Comparison of ENCODE assay signal across 8 cellular contexts in genomic region chr18:48408727-48409590, GRCh38. TPM values are rescaled to one million over a fixed set of nuclear protein-coding genes. Genes with fewer than 3 reads are reported as not detected.
DNase-seq lines count a peak whose midpoint lies in the region; ATAC-seq and TF ChIP-seq lines count a peak whose summit lies in the region.

ZBTB7C (minus strand) TSS chr18:48409383.

- H3K27me3 ChIP-seq in SU-DHL-6 (ENCODE audit: low read length) (no peaks in the 10 kb centered on the region), endodermal cell (ENCODE audit: control insufficient read depth, insufficient read depth, low read length, poor library complexity, severe bottlenecking) (peaks cover 62% of the 10 kb centered on the region), tibial nerve (peaks cover 0 to 28% of the 10 kb centered on the region in 2 donors)

- TF ChIP-seq EP300 in tibial nerve (IDR thresholded peaks at IDR 0.05), result no peak

- H2AFZ ChIP-seq in SU-DHL-6 (ENCODE audit: low read depth, low read length, severe bottlenecking), result no peak within 1 kb of the TSS

- peaks cover 68% of the 10 kb centered on the region for H3K27me3 Mint-ChIP-seq in endodermal cell (ENCODE audit: insufficient read depth)

- H3K4me3 ChIP-seq in SU-DHL-6 (ENCODE audit: insufficient read depth, low read length, poor library complexity, severe bottlenecking), result peak within 1 kb of the TSS; percentile 32
- H3K4me3 ChIP-seq in endodermal cell (ENCODE audit: low read length), result peak within 1 kb of the TSS; percentile 81
- H3K4me3 ChIP-seq in mesodermal cell (ENCODE audit: extremely low read depth, insufficient read depth, low read length, poor library complexity, severe bottlenecking), result peak within 1 kb of the TSS; percentile 58
- peak within 1 kb of the TSS; percentile 55 to 93 (median 78) for H3K4me3 ChIP-seq in tibial nerve

- DNase-seq in EL (peak; percentile 22), endodermal cell (peak; percentile 81), tibial nerve (ENCODE audit: low spot score in 2 of 2) (no peak), SKM-1 (lab: John Stamatoyannopoulos, UW; ENCODE audit: unreplicated experiment) (no peak)

- WGBS in endodermal cell (ENCODE audit: insufficient coverage in 1 of 2, insufficient read length in 1 of 2), 2 experiments, result 0% methylated on average over 5 to 130 of the region's 136 CpGs
- WGBS in mesodermal cell (ENCODE audit: insufficient coverage in 2 of 2), 2 experiments, result 0% methylated on average over 79 to 107 of the region's 136 CpGs
- 0 to 1% methylated on average over 45 to 48 of the region's 136 CpGs for WGBS in tibial nerve, 2 donors

- ATAC-seq in HG03045 (IDR thresholded peaks at IDR 0.05; ENCODE audit: unreplicated experiment), result peak; percentile 23
- ATAC-seq in HG02840 (IDR thresholded peaks at IDR 0.05; ENCODE audit: low FRiP score, unreplicated experiment), result no peak

- no peak within 1 kb of the TSS for H3K9ac ChIP-seq in SU-DHL-6 (ENCODE audit: low read length)
- H3K9ac ChIP-seq in endodermal cell (ENCODE audit: extremely low read depth, low read length, poor library complexity, severe bottlenecking), result no peak within 1 kb of the TSS

- TF ChIP-seq POLR2A in tibial nerve (IDR thresholded peaks at IDR 0.05), result no peak

- H3K4me1 Mint-ChIP-seq in endodermal cell, result peaks cover 13% of the 10 kb centered on the region

- no peaks in the 10 kb centered on the region for H3K9me3 Mint-ChIP-seq in endodermal cell

- H3F3A ChIP-seq in SU-DHL-6 (ENCODE audit: insufficient read depth), result no peaks in the 10 kb centered on the region

- no peaks in the 10 kb centered on the region for H3K79me2 ChIP-seq in SU-DHL-6 (ENCODE audit: insufficient read depth, low read length)

- no peaks in the 10 kb centered on the region for H4K20me1 ChIP-seq in SU-DHL-6 (ENCODE audit: low read depth, low read length)

- H3K9me3 ChIP-seq in SU-DHL-6 (ENCODE audit: insufficient read depth, low read length) (no peaks in the 10 kb centered on the region), endodermal cell (ENCODE audit: control insufficient read depth, low read length) (no peaks in the 10 kb centered on the region), mesodermal cell (ENCODE audit: control insufficient read depth, low read length) (no peaks in the 10 kb centered on the region), tibial nerve (no peaks in the 10 kb centered on the region)

- peak within 1 kb of the TSS; percentile 61 for H3K4me3 Mint-ChIP-seq in endodermal cell

- H3K4me1 ChIP-seq in endodermal cell (ENCODE audit: control insufficient read depth, insufficient read depth, low read length), result no peaks in the 10 kb centered on the region
- H3K4me1 ChIP-seq in mesodermal cell (ENCODE audit: control insufficient read depth, insufficient read depth, low read length, poor library complexity, severe bottlenecking), result peaks cover 31% of the 10 kb centered on the region
- peaks cover 0 to 38% (median 10%) of the 10 kb centered on the region in 4 donors for H3K4me1 ChIP-seq in tibial nerve

- TF ChIP-seq CTCF in SU-DHL-6 (IDR thresholded peaks at IDR 0.05; ENCODE audit: insufficient read depth, low read length, poor library complexity, severe bottlenecking), result no peak
- no peak for TF ChIP-seq CTCF in endodermal cell (conservative IDR thresholded peaks at IDR 0.05)
- no peak for TF ChIP-seq CTCF in tibial nerve (IDR thresholded peaks at IDR 0.05)

- no peak within 1 kb of the TSS for H3K27ac ChIP-seq in SU-DHL-6 (ENCODE audit: low read depth, low read length)
- H3K27ac ChIP-seq in endodermal cell (ENCODE audit: low read depth, low read length), result no peak within 1 kb of the TSS
- H3K27ac ChIP-seq in mesodermal cell (ENCODE audit: low read depth, low read length, severe bottlenecking), result no peak within 1 kb of the TSS
- peak within 1 kb of the TSS; percentile 21 to 87 (median 73) for H3K27ac ChIP-seq in tibial nerve

- no peaks in the 10 kb centered on the region for H3K36me3 ChIP-seq in SU-DHL-6 (ENCODE audit: low read length)
- H3K36me3 ChIP-seq in endodermal cell (ENCODE audit: control insufficient read depth, insufficient read depth, low read length), result no peaks in the 10 kb centered on the region
- H3K36me3 ChIP-seq in mesodermal cell (ENCODE audit: control insufficient read depth, insufficient read depth, low read length), result no peaks in the 10 kb centered on the region
- H3K36me3 ChIP-seq in tibial nerve, result no peaks in the 10 kb centered on the region

- no peaks in the 10 kb centered on the region for H3K36me3 Mint-ChIP-seq in endodermal cell (ENCODE audit: low read depth)

- peak within 1 kb of the TSS; percentile 49 for H3K4me2 ChIP-seq in SU-DHL-6 (ENCODE audit: low read depth, low read length, poor library complexity, severe bottlenecking)

- H3K27ac Mint-ChIP-seq in endodermal cell, result no peak within 1 kb of the TSS

- no peaks in the 10 kb centered on the region for H3K9me2 ChIP-seq in SU-DHL-6 (replicated peaks; ENCODE audit: insufficient read depth, low read length)

RNA-seq across cellular contexts. Expression of gene ZBTB7C, which starts in this region (rescaled TPM):
- total RNA-seq in endodermal cell (under 1 TPM; 0.31 to 0.62 TPM), tibial nerve (10 to 100 TPM; 24.6 to 95.0 (median 75.3) TPM)
- polyA plus RNA-seq in endodermal cell (2013, experiment 1 of 2), result 0.43 TPM
- polyA plus RNA-seq in endodermal cell (2013, experiment 2 of 2), result 0.41 TPM
- polyA plus RNA-seq in mesodermal cell (2013, experiment 1 of 2), result 0.04 TPM
- polyA plus RNA-seq in mesodermal cell (2013, experiment 2 of 2), result 0.86 TPM

Comparison
In these comparisons a context has a peak if more than half of its experiments do, and no peak if none do; other contexts are left out.
1. RNA of gene ZBTB7C (total RNA-seq): 24.6 to 95.0 TPM in tibial nerve; 0.31 to 0.62 TPM in endodermal cell; every median in the first group is over 10 times any median in the second.
2. Peak in DNase-seq and H3K4me3 ChIP-seq in endodermal cell; RNA of the gene not detected or under 1 TPM.
3. H3K27ac ChIP-seq: peak in tibial nerve (4 of 4); none in SU-DHL-6 (single experiment), endodermal cell (single experiment) and mesodermal cell (single experiment).
4. Peak in every context shown above with its lines, with median percentiles within 50 percentile points of each other: H3K4me3 ChIP-seq.